In the genomic region with DNA sequence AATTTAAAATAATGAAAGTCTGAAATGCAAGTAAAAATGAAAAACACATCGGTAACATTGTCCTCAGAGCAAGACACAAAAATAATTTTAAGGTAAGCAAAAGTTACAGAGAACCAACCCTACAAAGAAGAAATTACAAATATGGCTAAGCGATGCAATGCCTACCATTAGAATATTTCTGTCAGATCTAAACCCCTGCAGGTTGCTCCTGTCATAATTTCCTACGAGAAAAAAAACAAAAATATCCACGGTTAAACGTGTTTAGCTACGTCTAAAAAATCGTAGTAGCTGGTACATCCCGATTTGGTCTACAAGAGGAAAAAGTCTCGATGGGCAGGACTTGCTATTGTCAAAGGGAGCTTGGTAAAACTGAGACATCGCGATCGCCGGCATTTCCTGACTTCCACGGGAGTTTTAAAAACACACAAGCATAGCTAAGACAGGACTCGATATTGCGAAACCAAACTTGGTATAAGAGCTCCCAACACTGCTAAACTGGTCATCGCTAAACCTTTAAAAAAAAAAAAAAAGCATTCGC, we compare ENCODE assay signal across 8 cellular contexts. TPM values are rescaled to one million over a fixed set of nuclear protein-coding genes. Genes with fewer than 3 reads are reported as not detected.
DNase-seq lines count a peak whose midpoint lies in the region; ATAC-seq and TF ChIP-seq lines count a peak whose summit lies in the region.

No MANE protein-coding gene starts in this region.

- no peak overlapping the region for H3K4ac ChIP-seq in mesenchymal stem cell (ENCODE audit: low read depth in 1 of 2, low read length in 2 of 2)

- no peak overlapping the region for H2BK12ac ChIP-seq in mesenchymal stem cell (ENCODE audit: low read length in 2 of 2)

- no peak overlapping the region for H2AK5ac ChIP-seq in mesenchymal stem cell (ENCODE audit: low read length, severe bottlenecking)

- H3K36me3 ChIP-seq in mesenchymal stem cell (ENCODE audit: control insufficient read depth in 1 of 2, insufficient read depth in 2 of 2, low read depth in 1 of 2, low read length in 2 of 2) (peaks cover 0 to 6% of the 10 kb centered on the region in 2 experiments), vagina (no peaks in the 10 kb centered on the region)

- peak overlapping the region; percentile 99 for H3K9ac ChIP-seq in mesenchymal stem cell (ENCODE audit: low read length)

- no peak overlapping the region for H2BK120ac ChIP-seq in mesenchymal stem cell (ENCODE audit: low read depth, low read length)

- H3K9me3 ChIP-seq in mesenchymal stem cell (ENCODE audit: control insufficient read depth, low read length) (no peaks in the 10 kb centered on the region), vagina (no peaks in the 10 kb centered on the region)

- H3K4me1 ChIP-seq in mesenchymal stem cell (ENCODE audit: control insufficient read depth, insufficient read depth, low read depth, low read length) (peaks cover 13% of the 10 kb centered on the region), vagina (peaks cover 9% of the 10 kb centered on the region)

- intact Hi-C loops in vagina (cut with DNase I), result loop anchor here (2.0 to 5.0 kb wide), 4 partner anchors 22 to 134 kb away; no protein-coding TSS in a partner anchor

- peak overlapping the region; percentile 37 for H2BK15ac ChIP-seq in mesenchymal stem cell (ENCODE audit: low read depth, poor library complexity, severe bottlenecking)

- H3K27me3 ChIP-seq in mesenchymal stem cell (ENCODE audit: control insufficient read depth in 1 of 2, insufficient read depth in 1 of 2, low read length in 2 of 2), result no peaks in the 10 kb centered on the region
- no peaks in the 10 kb centered on the region for H3K27me3 ChIP-seq in vagina

- peaks cover 17% of the 10 kb centered on the region for H3K79me1 ChIP-seq in mesenchymal stem cell (replicated peaks; ENCODE audit: low read length, poor library complexity, severe bottlenecking)

- no peak for TF ChIP-seq CTCF in vagina (IDR thresholded peaks at IDR 0.05)

- no peak overlapping the region for H3K23ac ChIP-seq in mesenchymal stem cell (ENCODE audit: low read length in 2 of 2)

- ATAC-seq in GM19324 (IDR thresholded peaks at IDR 0.05; ENCODE audit: low FRiP score, unreplicated experiment), result no peak

- no peak overlapping the region for H3K18ac ChIP-seq in mesenchymal stem cell (ENCODE audit: low read depth in 1 of 2, low read length in 2 of 2)

- H3K4me2 ChIP-seq in mesenchymal stem cell (ENCODE audit: low read length, poor library complexity, severe bottlenecking), result peak overlapping the region; percentile 97

- H3K4me3 ChIP-seq in mesenchymal stem cell (ENCODE audit: insufficient read depth in 1 of 2, low read depth in 1 of 2, low read length in 2 of 2), result peak overlapping the region in 1 of 2 experiments; percentile 89
- peak overlapping the region; percentile 49 to 58 for H3K4me3 ChIP-seq in vagina

- no peak overlapping the region for H4K91ac ChIP-seq in mesenchymal stem cell (ENCODE audit: low read length)

- WGBS in mesenchymal stem cell, result 8% methylated on average over 18 of the region's 18 CpGs

- no peak overlapping the region for H2AFZ ChIP-seq in mesenchymal stem cell (ENCODE audit: low read depth, low read length)

- H2BK5ac ChIP-seq in mesenchymal stem cell (ENCODE audit: low read depth, low read length, poor library complexity, severe bottlenecking), result no peak overlapping the region

- no peak overlapping the region for H4K8ac ChIP-seq in mesenchymal stem cell (ENCODE audit: low read length)

- H3K27ac ChIP-seq in mesenchymal stem cell (ENCODE audit: low read length, poor library complexity, severe bottlenecking), result peak overlapping the region; percentile 96
- H3K27ac ChIP-seq in vagina, result peak overlapping the region; percentile 83

- no peak overlapping the region for H3K14ac ChIP-seq in mesenchymal stem cell (ENCODE audit: low read length in 2 of 2)

- peak; percentile 42 to 82 (median 60) for DNase-seq in stimulated activated naive CD4-positive, alpha-beta T cell (lab: John Stamatoyannopoulos, UW)
- DNase-seq in stimulated activated naive CD4-positive, alpha-beta T cell treated with Interleukin-2 at 50 U/mL for 16 hours (lab: John Stamatoyannopoulos, UW), result no peak
- DNase-seq in SW480 (ENCODE audit: low spot score) (peak; percentile 54), dedifferentiated amniotic fluid mesenchymal stem cell (ENCODE audit: extremely low spot score) (peak; percentile 53), mesenchymal stem cell (no peak), vagina (ENCODE audit: extremely low spot score in 2 of 2) (no peak), EL (no peak)

- TF ChIP-seq POLR2A in vagina (IDR thresholded peaks at IDR 0.05), result no peak

RNA-seq across cellular contexts. Expression of a gene that starts 1.1 kb away (rescaled TPM):
- 1.8 TPM for polyA plus RNA-seq in mesenchymal stem cell (2013, experiment 1 of 2)
- 1.8 TPM for polyA plus RNA-seq in mesenchymal stem cell (2013, experiment 2 of 2)
- 10.6 TPM for total RNA-seq in vagina

Comparison
In these comparisons a context has a peak if more than half of its experiments do, and no peak if none do; other contexts are left out.
1. DNase-seq: peak in stimulated activated naive CD4-positive, alpha-beta T cell (6 of 6), SW480 (single experiment) and dedifferentiated amniotic fluid mesenchymal stem cell (single experiment); none in stimulated activated naive CD4-positive, alpha-beta T cell treated with Interleukin-2 at 50 U/mL for 16 hours (single experiment), mesenchymal stem cell (single experiment), vagina (0 of 2) and EL (single experiment).